ENCODE assay signal across 2 cellular contexts in genomic region chr12:83321971-83322370, GRCh38.
TF ChIP-seq lines count a peak whose summit lies in the region.

No MANE protein-coding gene starts in this region.

TF ChIP-seq in SK-N-SH treated with all-trans-retinoic acid at 6 μM for 48 hours, 23 proteins besides CTCF, POLR2A, EP300 and RAD21 (continued from another document):
- TF ChIP-seq, protein P1, sequence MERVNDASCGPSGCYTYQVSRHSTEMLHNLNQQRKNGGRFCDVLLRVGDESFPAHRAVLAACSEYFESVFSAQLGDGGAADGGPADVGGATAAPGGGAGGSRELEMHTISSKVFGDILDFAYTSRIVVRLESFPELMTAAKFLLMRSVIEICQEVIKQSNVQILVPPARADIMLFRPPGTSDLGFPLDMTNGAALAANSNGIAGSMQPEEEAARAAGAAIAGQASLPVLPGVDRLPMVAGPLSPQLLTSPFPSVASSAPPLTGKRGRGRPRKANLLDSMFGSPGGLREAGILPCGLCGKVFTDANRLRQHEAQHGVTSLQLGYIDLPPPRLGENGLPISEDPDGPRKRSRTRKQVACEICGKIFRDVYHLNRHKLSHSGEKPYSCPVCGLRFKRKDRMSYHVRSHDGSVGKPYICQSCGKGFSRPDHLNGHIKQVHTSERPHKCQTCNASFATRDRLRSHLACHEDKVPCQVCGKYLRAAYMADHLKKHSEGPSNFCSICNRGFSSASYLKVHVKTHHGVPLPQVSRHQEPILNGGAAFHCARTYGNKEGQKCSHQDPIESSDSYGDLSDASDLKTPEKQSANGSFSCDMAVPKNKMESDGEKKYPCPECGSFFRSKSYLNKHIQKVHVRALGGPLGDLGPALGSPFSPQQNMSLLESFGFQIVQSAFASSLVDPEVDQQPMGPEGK (CRISPR knock-in tag; IDR thresholded peaks at IDR 0.05; ENCODE audit: borderline replicate concordance) = no peak

TF ChIP-seq in SK-N-SH, 30 proteins besides CTCF, POLR2A, EP300 and RAD21 (continued from another document):
- no peak for TF ChIP-seq NRF1 (IDR thresholded peaks at IDR 0.05; ENCODE audit: low read depth, low read length)
TF ChIP-seq in SK-N-SH: peak in this region for 0.
